Comparison of ENCODE assay signal across 16 cellular contexts in the genomic region with DNA sequence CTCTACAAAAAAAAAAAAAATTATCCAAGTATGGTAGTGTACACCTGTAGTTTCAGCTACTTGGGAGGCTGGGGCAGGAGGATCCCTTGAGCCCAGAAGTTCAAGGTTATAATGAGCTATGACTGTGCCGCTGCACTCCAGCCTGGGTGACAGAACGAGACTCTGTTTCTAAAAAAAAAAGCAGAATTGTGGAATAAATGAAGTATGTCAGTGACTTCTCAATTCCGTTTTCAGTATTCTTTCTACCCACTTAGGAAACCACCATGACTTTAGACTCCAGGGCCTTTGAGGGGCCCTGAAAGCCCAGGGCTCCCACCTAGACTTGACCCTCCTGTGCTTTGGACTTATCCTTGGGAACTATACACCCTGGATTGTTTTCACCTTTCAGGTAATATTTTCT. TPM values are rescaled to one million over a fixed set of nuclear protein-coding genes. Genes with fewer than 3 reads are reported as not detected.
A peak's percentile ranks its signal among the peaks of the same experiment; 100 is the strongest.
DNase-seq lines count a peak whose midpoint lies in the region; ATAC-seq and TF ChIP-seq lines count a peak whose summit lies in the region.
"Had no signal": no experiment of that assay in that cellular context is flagged by ENCODE, and none has a peak within 500 bp of the region (broad histone marks: within the 10 kb centered on the region; RNA-seq: fewer than 3 reads in every experiment).

No MANE protein-coding gene starts in this region.

- no peaks in the 10 kb centered on the region for H3K36me3 ChIP-seq in right atrium auricular region
- H3K36me3 ChIP-seq: Peyer's patch had no signal

- TF ChIP-seq CTCF in GM10248 (IDR thresholded peaks at IDR 0.05; ENCODE audit: control extremely low read depth, extremely low read depth, low read depth, missing control alignments) = no peak
- no peak for TF ChIP-seq CTCF in right atrium auricular region (IDR thresholded peaks at IDR 0.05)

- no peaks in the 10 kb centered on the region for H3K9me3 ChIP-seq in right atrium auricular region
- H3K9me3 ChIP-seq: Peyer's patch had no signal

- H3K4me1 ChIP-seq in right atrium auricular region = peaks cover 0 to 11% of the 10 kb centered on the region in 2 donors

- CTCF ChIA-PET in GM10248 (lab: Yijun Ruan, JAX) = interaction anchor here (1.0 to 2.3 kb wide), 5 partner anchors 10 to 677 kb away, joined by 3 to 13 read pairs (median 3); partner anchors contain the start of gene ACP2

- peak; percentile 42 for ATAC-seq in GM19035 (IDR thresholded peaks at IDR 0.05; ENCODE audit: unreplicated experiment)
- peak; percentile 60 for ATAC-seq in HG02678 (IDR thresholded peaks at IDR 0.05; ENCODE audit: unreplicated experiment)
- peak; percentile 36 for ATAC-seq in HG03575 (IDR thresholded peaks at IDR 0.05; ENCODE audit: extremely low read depth, insufficient number of reproducible peaks, low FRiP score, unreplicated experiment)

- H3K4me3 ChIP-seq in right atrium auricular region = no peak overlapping the region
- H3K4me3 ChIP-seq: Peyer's patch had no signal

- H3K27me3 ChIP-seq in right atrium auricular region = no peaks in the 10 kb centered on the region
- H3K27me3 ChIP-seq: Peyer's patch had no signal

- in situ Hi-C loops in ACHN (cut with HindIII; ENCODE audit: low pct_ligation_motif_present, low pct_unique_long_range_greater_than_20kb, low sequenced_read_pairs) = no loop called here

- POLR2A ChIA-PET in GM10248 (lab: Yijun Ruan, JAX) = no interaction called here

- H3K27ac ChIP-seq in right atrium auricular region = no peak overlapping the region

- DNase-seq in GM10248 (ENCODE audit: extremely low spot score) = peak; percentile 54
- DNase-seq in ACHN = no peak
- no peak for DNase-seq in right atrium auricular region (ENCODE audit: low spot score)
- DNase-seq in activated CD4-positive, alpha-beta T cell treated with anti-CD3 and anti-CD28 coated beads for 48 hours = no peak
- DNase-seq in activated naive CD4-positive, alpha-beta T cell treated with Interleukin-2 at 50 U/mL for 16 hours = no peak
- DNase-seq: endodermal cell; glutamatergic neuron; KBM-7; NCI-H2107; nucleus accumbens; Peyer's patch; stimulated activated CD4-positive, alpha-beta T cell treated with anti-CD3 and anti-CD28 coated beads, Interleukin-15, amount 100 ng/mL, for 24 hours; stimulated activated naive CD4-positive, alpha-beta T cell treated with Interleukin-2 at 50 U/mL for 16 hours had no signal

RNA-seq across cellular contexts. Expression of gene NUP160, which starts 6.5 kb away (rescaled TPM):
- total RNA-seq in right atrium auricular region = 10 to 100 TPM in 1 of 2 donors, 1 to 10 TPM in 1; 7.1 to 11.7 TPM
